In genomic region chr5:158845941-158846340, GRCh38 we compare ENCODE assay signal across 29 cellular contexts.
DNase-seq lines count a peak whose midpoint lies in the region; ATAC-seq, FAIRE-seq and TF ChIP-seq lines count a peak whose summit lies in the region.
"Had no signal": no experiment of that assay in that cellular context is flagged by ENCODE, and none has a peak within 500 bp of the region (broad histone marks: within the 10 kb centered on the region; RNA-seq: fewer than 3 reads in every experiment).

No MANE protein-coding gene starts in this region.

- peaks cover 6 to 67% (median 48%) of the 10 kb centered on the region in 5 donors for H3K4me1 ChIP-seq in subcutaneous abdominal adipose tissue (ENCODE audit: control insufficient read depth in 5 of 5, insufficient read depth in 5 of 5, low read length in 5 of 5)
- H3K4me1 ChIP-seq: stomach had no signal

- peak overlapping the region; percentile 82 for H3K27ac ChIP-seq in subcutaneous abdominal adipose tissue (ENCODE audit: low read depth, low read length)
- H3K27ac ChIP-seq: SK-N-MC, skin epidermis, stomach had no signal

- H3K27me3 ChIP-seq in subcutaneous abdominal adipose tissue (ENCODE audit: control insufficient read depth in 5 of 5, insufficient read depth in 4 of 5, low read length in 5 of 5), result no peaks in the 10 kb centered on the region

- no peak for TF ChIP-seq CTCF in choroid plexus epithelial cell (conservative IDR thresholded peaks at IDR 0.05; ENCODE audit: low read depth, low read length)

- H3K9me3 ChIP-seq in subcutaneous abdominal adipose tissue (ENCODE audit: control insufficient read depth in 5 of 5, low read length in 5 of 5), result no peaks in the 10 kb centered on the region
- H3K9me3 ChIP-seq: stomach had no signal

- DNase-seq in DMS 273 treated with DMSO at 0.1 percent for 48 hours (lab: John Stamatoyannopoulos, UW) (peak; percentile 66), LHCN-M2 (ENCODE audit: low read depth) (peak; percentile 8), choroid plexus epithelial cell (ENCODE audit: low read depth) (peak; percentile 25), frontal cortex (ENCODE audit: low spot score in 2 of 2) (no peak)
- DNase-seq in activated T-cell treated with anti-CD3 and anti-CD28 coated beads, Interleukin-2, amount 50 U/mL, for 1 hour, result no peak
- DNase-seq: activated CD4-positive, alpha-beta memory T cell treated with anti-CD3 and anti-CD28 coated beads for 36 hours; activated CD4-positive, CD25-positive, alpha-beta regulatory T cell treated with anti-CD3 and anti-CD28 coated beads, Interleukin-2, amount 50 U/mL, for 72 hours; activated CD8-positive, alpha-beta memory T cell treated with anti-CD3 and anti-CD28 coated beads, Interleukin-2, amount 50 U/mL, for 48 hours; aorta; caudate nucleus; EL; left ventricle myocardium superior; natural killer cell; NCI-H1092 treated with DMSO at 0.1 percent for 48 hours; NCI-H187; NCI-H526; RPMI8226; stomach; trophoblast cell had no signal

- no peak for ATAC-seq in HG02610 (IDR thresholded peaks at IDR 0.05; ENCODE audit: unreplicated experiment)
- ATAC-seq: activated naive CD4-positive, alpha-beta T cell treated with anti-CD3 and anti-CD28 coated beads, Interleukin-2, amount 50 U/mL, for 72 hours; activated T-helper 17 cell treated with anti-CD3 and anti-CD28 coated beads, Interleukin-2, amount 50 U/mL, for 72 hours; GM12878; left ventricle myocardium superior; natural killer cell had no signal

- H3K9ac ChIP-seq in subcutaneous abdominal adipose tissue (ENCODE audit: low read length in 5 of 5), result no peak overlapping the region

- H3K36me3 ChIP-seq in subcutaneous abdominal adipose tissue (ENCODE audit: control insufficient read depth in 5 of 5, insufficient read depth in 5 of 5, low read length in 5 of 5), result no peaks in the 10 kb centered on the region
- H3K36me3 ChIP-seq: stomach had no signal

- no peak overlapping the region for H3K4me3 ChIP-seq in choroid plexus epithelial cell (ENCODE audit: low read depth, low read length)
- H3K4me3 ChIP-seq in subcutaneous abdominal adipose tissue (ENCODE audit: low read depth in 1 of 5, low read length in 5 of 5), result no peak overlapping the region
- H3K4me3 ChIP-seq: GM12878, SK-N-MC, skin epidermis, stomach had no signal

- no peak for FAIRE-seq in frontal cortex (lab: Jason Lieb, UNC)
- FAIRE-seq: GM12878, H1, islet of Langerhans, TTC549 had no signal

Comparison
In these comparisons a context has a peak if more than half of its experiments do, and no peak if none do; other contexts are left out.
1. DNase-seq: peak in DMS 273 treated with DMSO at 0.1 percent for 48 hours (single experiment), LHCN-M2 (single experiment) and choroid plexus epithelial cell (single experiment); none in activated T-cell treated with anti-CD3 and anti-CD28 coated beads, Interleukin-2, amount 50 U/mL, for 1 hour (single experiment) and frontal cortex (0 of 2).